In genomic region chr9:41075671-41076070, GRCh38 we compare ENCODE assay signal across 12 cellular contexts. TPM values are rescaled to one million over a fixed set of nuclear protein-coding genes. Genes with fewer than 3 reads are reported as not detected.
"Had no signal": no experiment of that assay in that cellular context is flagged by ENCODE, and none has a peak within 500 bp of the region (broad histone marks: within the 10 kb centered on the region; RNA-seq: fewer than 3 reads in every experiment).

No MANE protein-coding gene starts in this region.

RNA-seq across cellular contexts. Expression of gene FOXD4L6, which starts 52.8 kb away (rescaled TPM):
- total RNA-seq: activated naive CD4-positive, alpha-beta T cell treated with anti-CD3 and anti-CD28 coated beads for 36 hours; activated T-helper 2 cell treated with anti-CD3 and anti-CD28 coated beads, Interferon-gamma antibody, Interleukin-2, Interleukin-4, amounts not matched to agents 10 μg/mL and 5 μg/mL and 100 μg/mL, durations not matched to agents 14 hours and 24 hours and 36 hours; ascending aorta; glomerular endothelial cell; hepatocyte; left lobe of liver; lung microvascular endothelial cell; mucosa of descending colon; naive thymus-derived CD8-positive, alpha-beta T cell; right cardiac atrium; transverse colon had no signal
- polyA plus RNA-seq: hepatocyte; naive thymus-derived CD8-positive, alpha-beta T cell; right cardiac atrium; smooth muscle cell had no signal
